14 cellular contexts compared by ENCODE assay signal in the genomic region with DNA sequence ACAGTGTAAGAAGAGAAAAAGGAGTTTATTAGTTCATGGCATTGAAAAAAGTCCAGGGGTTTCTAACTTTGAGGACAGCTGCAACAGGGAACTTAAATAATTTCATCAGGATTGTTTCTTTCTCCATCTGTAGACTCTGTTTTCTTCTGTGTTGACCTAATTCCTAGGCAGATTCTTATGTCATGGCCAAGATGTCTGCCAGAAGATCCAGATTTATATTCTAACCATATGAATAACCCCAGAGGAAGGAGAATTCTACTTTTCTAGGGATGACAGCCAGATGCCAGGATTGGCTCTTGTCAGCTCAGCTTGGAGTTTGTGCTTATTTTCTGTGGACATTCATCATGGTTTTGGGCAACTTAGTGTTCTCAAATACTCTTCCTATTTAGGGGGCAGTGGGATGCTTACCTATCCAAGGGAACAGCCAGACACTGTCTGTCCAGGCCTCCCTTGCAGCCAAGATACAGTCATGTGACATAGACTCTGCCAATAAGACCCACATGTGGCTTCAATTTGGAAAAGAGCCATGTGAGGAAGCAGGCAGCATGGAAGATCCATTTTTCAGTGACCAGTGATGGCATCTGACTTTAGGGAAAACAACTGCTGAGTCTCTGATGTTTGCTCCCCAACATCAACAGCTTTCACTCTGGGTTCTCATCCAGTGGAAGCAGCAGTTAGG. TPM values are rescaled to one million over a fixed set of nuclear protein-coding genes. Genes with fewer than 3 reads are reported as not detected.
A peak's percentile ranks its signal among the peaks of the same experiment; 100 is the strongest.
DNase-seq lines count a peak whose midpoint lies in the region; ATAC-seq and TF ChIP-seq lines count a peak whose summit lies in the region.
"Had no signal": no experiment of that assay in that cellular context is flagged by ENCODE, and none has a peak within 500 bp of the region (broad histone marks: within the 10 kb centered on the region; RNA-seq: fewer than 3 reads in every experiment).

No MANE protein-coding gene starts in this region.

- H3K4me3 ChIP-seq in fibroblast of the aortic adventitia (ENCODE audit: low read depth, low read length) = no peak overlapping the region
- H3K4me3 ChIP-seq: BLaER1 had no signal

- TF ChIP-seq CTCF in AG09319 (IDR thresholded peaks at IDR 0.05; ENCODE audit: low read depth, low read length) = no peak
- no peak for TF ChIP-seq CTCF in fibroblast of the aortic adventitia (IDR thresholded peaks at IDR 0.05; ENCODE audit: insufficient read depth, low read length)

- intact Hi-C loops in sciatic nerve (cut with DNase I) = no loop called here

- DNase-seq in AG09319 (ENCODE audit: extremely low read depth, low read depth) (peak; percentile 20), M059J (ENCODE audit: low read depth) (peak; percentile 37), fibroblast of the aortic adventitia (ENCODE audit: low read depth) (peak; percentile 39), sciatic nerve (ENCODE audit: low spot score) (no peak), LoVo (ENCODE audit: low spot score) (no peak), NCI-H1048 (lab: John Stamatoyannopoulos, UW) (no peak)
- DNase-seq in activated CD4-positive, alpha-beta T cell treated with anti-CD3 and anti-CD28 coated beads for 1 hour = no peak
- DNase-seq: activated CD4-positive, alpha-beta T cell treated with anti-CD3 and anti-CD28 coated beads for 48 hours; Karpas-422; NCI-H146; NCI-H345; stimulated activated naive CD8-positive, alpha-beta T cell treated with anti-CD3 and anti-CD28 coated beads, Interleukin-15, Interleukin-2, amounts not matched to agents 100 U/mL and 50 U/mL, for 24 hours had no signal

- ATAC-seq in sciatic nerve (peak; percentile 41), HG02840 (IDR thresholded peaks at IDR 0.05; ENCODE audit: low FRiP score, unreplicated experiment) (no peak)
- ATAC-seq: stimulated activated naive CD8-positive, alpha-beta T cell treated with anti-CD3 and anti-CD28 coated beads, Interleukin-15, Interleukin-2, amounts not matched to agents 100 U/mL and 50 U/mL, for 24 hours had no signal

RNA-seq across cellular contexts. Expression of a gene that starts 18.2 kb away (rescaled TPM):
- total RNA-seq in M059J (2014; rRNA removed; shearing (Covaris generic)) = 13.4 and 16.8 TPM in 2 replicates
- total RNA-seq in fibroblast of the aortic adventitia (ENCODE audit: low replicate concordance) (5.2 and 9.7 TPM in 2 replicates), sciatic nerve (20.3 TPM)

RNA-seq across cellular contexts. Expression of a gene that starts 46.4 kb away (rescaled TPM):
- total RNA-seq in M059J (2014; rRNA removed; shearing (Covaris generic)) = 0.07 and 0.22 TPM in 2 replicates
- total RNA-seq in fibroblast of the aortic adventitia (ENCODE audit: low replicate concordance) = 0.57 and 2.1 TPM in 2 replicates
- 13.5 TPM for total RNA-seq in sciatic nerve

Comparison
In these comparisons a context has a peak if more than half of its experiments do, and no peak if none do; other contexts are left out.
1. DNase-seq: peak in AG09319 (single experiment), M059J (single experiment) and fibroblast of the aortic adventitia (single experiment); none in sciatic nerve (single experiment), LoVo (single experiment), NCI-H1048 (single experiment) and activated CD4-positive, alpha-beta T cell treated with anti-CD3 and anti-CD28 coated beads for 1 hour (single experiment).